17 cellular contexts compared by ENCODE assay signal in the genomic region with DNA sequence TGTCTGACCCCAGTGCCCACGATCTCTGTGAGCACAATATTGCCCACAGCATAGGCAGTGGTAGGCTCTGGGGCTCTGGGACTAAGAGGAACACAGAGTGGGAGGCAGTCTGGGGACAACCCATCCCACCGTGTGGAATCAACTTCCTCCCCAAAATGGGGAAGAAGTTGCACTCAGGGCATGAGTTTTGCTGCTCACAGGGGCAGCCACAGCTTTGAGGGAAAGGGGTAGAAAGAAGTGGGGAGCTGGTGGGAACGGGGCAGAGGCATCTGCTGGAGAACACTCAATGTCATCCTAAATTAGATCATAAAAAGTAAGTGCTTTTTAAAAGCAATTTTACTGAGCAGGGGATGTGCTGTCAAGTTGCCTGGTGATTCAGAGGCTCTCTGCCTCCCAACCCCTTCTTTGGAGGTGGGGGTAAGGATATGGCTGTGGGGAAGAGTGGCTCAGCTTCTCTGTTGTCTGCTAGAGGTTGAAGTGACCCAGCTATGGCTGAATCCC.
"Had no signal": no experiment of that assay in that cellular context is flagged by ENCODE, and none has a peak within 500 bp of the region (broad histone marks: within the 10 kb centered on the region; RNA-seq: fewer than 3 reads in every experiment).

No MANE protein-coding gene starts in this region.

- H3K4me1 ChIP-seq: foreskin keratinocyte had no signal

- H3K27me3 ChIP-seq: neutrophil had no signal

- H3K27ac ChIP-seq: coronary artery, foreskin keratinocyte, neutrophil had no signal

- H3K4me3 ChIP-seq: coronary artery, smooth muscle cell had no signal

- DNase-seq: effector CD4-positive, alpha-beta T cell; endodermal cell; erythroblast; foreskin keratinocyte; immature natural killer cell; kidney; left cardiac atrium; mammary epithelial cell; naive thymus-derived CD4-positive, alpha-beta T cell; nephron progenitor cell; posterior cingulate gyrus; stimulated activated CD4-positive, alpha-beta T cell treated with anti-CD3 and anti-CD28 coated beads, Interleukin-2, amount 100 ng/mL, for 48 hours; stimulated activated naive CD4-positive, alpha-beta T cell treated with Interleukin-2 at 50 U/mL for 16 hours; trophoblast cell had no signal

- ATAC-seq: foreskin keratinocyte; left cardiac atrium; naive thymus-derived CD4-positive, alpha-beta T cell had no signal

- H3K9me3 Mint-ChIP-seq: endodermal cell, immature natural killer cell, nephron progenitor cell had no signal

- H3K27ac Mint-ChIP-seq: endodermal cell; immature natural killer cell; naive thymus-derived CD4-positive, alpha-beta T cell; nephron progenitor cell had no signal

- H3K4me3 Mint-ChIP-seq: endodermal cell; immature natural killer cell; naive thymus-derived CD4-positive, alpha-beta T cell; nephron progenitor cell had no signal

- H3K9me3 ChIP-seq: neutrophil had no signal

- H3K36me3 Mint-ChIP-seq: immature natural killer cell; naive thymus-derived CD4-positive, alpha-beta T cell had no signal

- H3K4me1 Mint-ChIP-seq: immature natural killer cell; naive thymus-derived CD4-positive, alpha-beta T cell had no signal

- H3K36me3 ChIP-seq: neutrophil had no signal

- H3K4me2 ChIP-seq: smooth muscle cell had no signal
